ENCODE assay signal across 8 cellular contexts in genomic region chr12:56078931-56079728, GRCh38. TPM values are rescaled to one million over a fixed set of nuclear protein-coding genes. Genes with fewer than 3 reads are reported as not detected.
A peak's percentile ranks its signal among the peaks of the same experiment; 100 is the strongest.
DNase-seq lines count a peak whose midpoint lies in the region; ATAC-seq, FAIRE-seq and TF ChIP-seq lines count a peak whose summit lies in the region.

No MANE protein-coding gene starts in this region.

- H3K27ac ChIP-seq in KMS-11 (no peak overlapping the region), SK-N-SH (ENCODE audit: low read depth in 2 of 2, low read length in 1 of 2) (peak overlapping the region; percentile 36 to 55)

- H3K79me2 ChIP-seq in KMS-11 (ENCODE audit: insufficient read depth, low read depth) = no peaks in the 10 kb centered on the region
- H3K79me2 ChIP-seq in SK-N-SH (ENCODE audit: insufficient read depth) = no peaks in the 10 kb centered on the region

- H3K9ac ChIP-seq in KMS-11 = peak overlapping the region; percentile 24; the same call in 1 of the 2 replicates
- peak overlapping the region; percentile 42; the same call in 1 of the 2 replicates for H3K9ac ChIP-seq in SK-N-SH

- H3K4me3 Mint-ChIP-seq in activated naive CD8-positive, alpha-beta T cell treated with anti-CD3 and anti-CD28 coated beads, Interleukin-2, amount 10 ng/mL, durations not matched to agents 7 days and 5 days = peak overlapping the region; percentile 82
- peak overlapping the region; percentile 94 for H3K4me3 Mint-ChIP-seq in type B pancreatic cell

- 5% methylated on average over 25 of the region's 50 CpGs for WGBS in SK-N-SH (ENCODE audit: low lambda C conversion rate)

- peaks cover 26% of the 10 kb centered on the region for H3K27me3 Mint-ChIP-seq in activated naive CD8-positive, alpha-beta T cell treated with anti-CD3 and anti-CD28 coated beads, Interleukin-2, amount 10 ng/mL, durations not matched to agents 7 days and 5 days
- H3K27me3 Mint-ChIP-seq in type B pancreatic cell = peaks cover 42% of the 10 kb centered on the region

- no peak for TF ChIP-seq EP300 in SK-N-SH (IDR thresholded peaks at IDR 0.05; ENCODE audit: borderline replicate concordance in 1 of 2, low read depth in 1 of 2, low read length in 1 of 2)

- H3K9me3 Mint-ChIP-seq in activated naive CD8-positive, alpha-beta T cell treated with anti-CD3 and anti-CD28 coated beads, Interleukin-2, amount 10 ng/mL, durations not matched to agents 7 days and 5 days = no peaks in the 10 kb centered on the region
- no peaks in the 10 kb centered on the region for H3K9me3 Mint-ChIP-seq in type B pancreatic cell

- POLR2A ChIA-PET in SK-N-SH (lab: Yijun Ruan, JAX) = interaction anchor here (0.6 to 3.2 kb wide), 3 partner anchors 25 to 39 kb away, joined by 3 to 15 read pairs (median 3); partner anchors contain the start of genes PA2G4 and ZC3H10
- POLR2A ChIA-PET in activated naive CD8-positive, alpha-beta T cell treated with anti-CD3 and anti-CD28 coated beads, Interleukin-2, amount 10 ng/mL, durations not matched to agents 7 days and 5 days (lab: Charles Lee) = interaction anchor here (0.6 to 4.2 kb wide), 5 partner anchors 14 to 49 kb away, joined by 3 to 47 read pairs (median 4); partner anchors contain the start of genes ESYT1, PA2G4 and ZC3H10

- H3K4me1 Mint-ChIP-seq in activated naive CD8-positive, alpha-beta T cell treated with anti-CD3 and anti-CD28 coated beads, Interleukin-2, amount 10 ng/mL, durations not matched to agents 7 days and 5 days = peaks cover 10% of the 10 kb centered on the region
- H3K4me1 Mint-ChIP-seq in type B pancreatic cell (ENCODE audit: unreplicated experiment) = peaks cover 4% of the 10 kb centered on the region

- no peak overlapping the region for H3K4me3 ChIP-seq in KMS-11 (IDR thresholded peaks at IDR 0.05; ENCODE audit: insufficient read depth, low read depth, low read length)
- peak overlapping the region; percentile 53 to 71 for H3K4me3 ChIP-seq in SK-N-SH (ENCODE audit: low read depth in 2 of 2, low read length in 1 of 2)

- H4K20me1 ChIP-seq in KMS-11 (ENCODE audit: insufficient read depth) (no peaks in the 10 kb centered on the region), SK-N-SH (ENCODE audit: insufficient read depth) (no peaks in the 10 kb centered on the region)

- intact Hi-C loops in head of caudate nucleus (cut with DNase I) = no loop called here

- H3K4me2 ChIP-seq in KMS-11 (peak overlapping the region; percentile 88), SK-N-SH (peak overlapping the region; percentile 97)

- TF ChIP-seq CTCF in KMS-11 (conservative IDR thresholded peaks at IDR 0.05; ENCODE audit: low read depth, low read length) = peak; percentile 91
- peak; percentile 69 for TF ChIP-seq CTCF in SK-N-SH (IDR thresholded peaks at IDR 0.05)
- peak; percentile 81 for TF ChIP-seq CTCF in type B pancreatic cell (conservative IDR thresholded peaks at IDR 0.05)

- H2AFZ ChIP-seq in KMS-11 (ENCODE audit: low read depth) (peak overlapping the region; percentile 92), SK-N-SH (ENCODE audit: low read depth) (peak overlapping the region; percentile 94)

- FAIRE-seq in GM19239 (lab: Jason Lieb, UNC) = no peak

- ATAC-seq in activated naive CD8-positive, alpha-beta T cell treated with anti-CD3 and anti-CD28 coated beads, Interleukin-2, amount 10 ng/mL, durations not matched to agents 7 days and 5 days (ENCODE audit: low read depth) = peak; percentile 62

- H3K27ac Mint-ChIP-seq in activated naive CD8-positive, alpha-beta T cell treated with anti-CD3 and anti-CD28 coated beads, Interleukin-2, amount 10 ng/mL, durations not matched to agents 7 days and 5 days = no peak overlapping the region
- H3K27ac Mint-ChIP-seq in type B pancreatic cell = peak overlapping the region; percentile 96

- H3K27me3 ChIP-seq in KMS-11 (ENCODE audit: insufficient read depth, low read depth) (peaks cover 33% of the 10 kb centered on the region; the same call in 1 of the 2 replicates), SK-N-SH (ENCODE audit: insufficient read depth) (no peaks in the 10 kb centered on the region)

- H3K4me1 ChIP-seq in KMS-11 (ENCODE audit: low read depth, poor library complexity, severe bottlenecking) (peaks cover 13% of the 10 kb centered on the region), SK-N-SH (ENCODE audit: control insufficient read depth in 1 of 2, insufficient read depth in 2 of 2, low read depth in 1 of 2, low read length in 1 of 2) (peaks cover 0 to 6% of the 10 kb centered on the region in 2 experiments; a peak in 1 of 4 replicates)

- peak; percentile 61 to 63 for DNase-seq in AML-193 (lab: John Stamatoyannopoulos, UW)
- DNase-seq in GM19239 (ENCODE audit: insufficient read length, low spot score) = peak; percentile 80
- DNase-seq in SK-N-SH = peak; percentile 94
- DNase-seq in activated naive CD8-positive, alpha-beta T cell treated with anti-CD3 and anti-CD28 coated beads, Interleukin-2, amount 10 ng/mL, durations not matched to agents 7 days and 5 days = peak; percentile 68
- peak; percentile 71 to 97 (median 90) for DNase-seq in head of caudate nucleus
- DNase-seq in nucleus accumbens (lab: John Stamatoyannopoulos, UW) = peak in 54 of 56 donors; percentile 17 to 93 (median 74)
- peak; percentile 88 for DNase-seq in type B pancreatic cell (ENCODE audit: extremely low spot score, unreplicated experiment)

- no peaks in the 10 kb centered on the region for H3K9me3 ChIP-seq in SK-N-SH

- H3F3A ChIP-seq in SK-N-SH (replicated peaks; ENCODE audit: insufficient read depth) = peaks cover 12% of the 10 kb centered on the region

- H3K9me2 ChIP-seq in SK-N-SH = no peaks in the 10 kb centered on the region

- no peaks in the 10 kb centered on the region for H3K36me3 ChIP-seq in KMS-11 (ENCODE audit: insufficient read depth)
- no peaks in the 10 kb centered on the region for H3K36me3 ChIP-seq in SK-N-SH (replicated peaks in 1 of 2; ENCODE audit: control insufficient read depth in 1 of 2, insufficient read depth in 2 of 2, low read length in 1 of 2)

- TF ChIP-seq RAD21 in SK-N-SH (IDR thresholded peaks at IDR 0.05; ENCODE audit: low read length) = peak; percentile 52

- no peaks in the 10 kb centered on the region for H3K36me3 Mint-ChIP-seq in activated naive CD8-positive, alpha-beta T cell treated with anti-CD3 and anti-CD28 coated beads, Interleukin-2, amount 10 ng/mL, durations not matched to agents 7 days and 5 days
- no peaks in the 10 kb centered on the region for H3K36me3 Mint-ChIP-seq in type B pancreatic cell

- CTCF ChIA-PET in SK-N-SH (lab: Yijun Ruan, JAX) = interaction anchor here (0.8 to 3.4 kb wide), 20 partner anchors 9 to 552 kb away, joined by 3 to 13 read pairs (median 5); partner anchors contain the start of genes ESYT1, SMARCC2 and ZC3H10

TF ChIP-seq in SK-N-SH, 30 proteins besides CTCF, POLR2A, EP300 and RAD21 (continues in another document):
- no peak for TF ChIP-seq EZH2phosphoT487 (IDR thresholded peaks at IDR 0.05; ENCODE audit: borderline replicate concordance, low read depth)
- TF ChIP-seq TCF12 (IDR thresholded peaks at IDR 0.05) = no peak
- peak; percentile 13; the same call in 1 of the 2 replicates for TF ChIP-seq SIN3A (IDR thresholded peaks at IDR 0.05; ENCODE audit: borderline replicate concordance, low read depth, low read length)
- TF ChIP-seq PBX3 (IDR thresholded peaks at IDR 0.05) = no peak
- no peak for TF ChIP-seq FOSL2 (IDR thresholded peaks at IDR 0.05; ENCODE audit: borderline replicate concordance, low read depth)
- peak; percentile 60 for TF ChIP-seq SMC3 (IDR thresholded peaks at IDR 0.05; ENCODE audit: low read depth, low read length)

RNA-seq across cellular contexts. Expression of gene ERBB3, which starts 0.8 kb away (rescaled TPM):
- 1.4 and 1.5 TPM in 2 replicates for polyA plus RNA-seq in SK-N-SH (2012; rRNA removed)
- 1.1 and 1.2 TPM in 2 replicates for polyA plus RNA-seq in SK-N-SH (2012; cell fraction: cytosol; rRNA removed)
- polyA plus RNA-seq in SK-N-SH (2012; cell fraction: nucleus; rRNA removed) = 0.99 and 1.1 TPM in 2 replicates
- 1 to 10 TPM; 7.1 to 8.1 TPM for total RNA-seq in activated naive CD8-positive, alpha-beta T cell treated with anti-CD3 and anti-CD28 coated beads, Interleukin-2, amount 10 ng/mL, durations not matched to agents 7 days and 5 days
- total RNA-seq in type B pancreatic cell (ENCODE audit: low replicate concordance) = 76.5 and 176 TPM in 2 replicates

RNA-seq across cellular contexts. Expression of gene PA2G4, which starts 25.2 kb away (rescaled TPM):
- 207 and 213 TPM in 2 replicates for polyA plus RNA-seq in SK-N-SH (2012; rRNA removed)
- polyA plus RNA-seq in SK-N-SH (2012; cell fraction: cytosol; rRNA removed) = 228 and 238 TPM in 2 replicates
- polyA plus RNA-seq in SK-N-SH (2012; cell fraction: nucleus; rRNA removed) = 79.9 and 168 TPM in 2 replicates
- 100 to 1,000 TPM; 226 to 227 TPM for total RNA-seq in activated naive CD8-positive, alpha-beta T cell treated with anti-CD3 and anti-CD28 coated beads, Interleukin-2, amount 10 ng/mL, durations not matched to agents 7 days and 5 days
- total RNA-seq in type B pancreatic cell (ENCODE audit: low replicate concordance) = 115 and 141 TPM in 2 replicates

RNA-seq across cellular contexts. Expression of gene RPL41, which starts 37.3 kb away (rescaled TPM):
- 11,334 and 12,464 TPM in 2 replicates for polyA plus RNA-seq in SK-N-SH (2012; rRNA removed)
- polyA plus RNA-seq in SK-N-SH (2012; cell fraction: cytosol; rRNA removed) = 13,670 and 22,985 TPM in 2 replicates
- 3,083 and 6,187 TPM in 2 replicates for polyA plus RNA-seq in SK-N-SH (2012; cell fraction: nucleus; rRNA removed)
- 1,000 to 10,000 TPM; 4,462 to 4,551 TPM for total RNA-seq in activated naive CD8-positive, alpha-beta T cell treated with anti-CD3 and anti-CD28 coated beads, Interleukin-2, amount 10 ng/mL, durations not matched to agents 7 days and 5 days
- 4,566 and 4,714 TPM in 2 replicates for total RNA-seq in type B pancreatic cell (ENCODE audit: low replicate concordance)

RNA-seq across cellular contexts. Expression of gene RPS26, which starts 37.4 kb away (rescaled TPM):
- 1,500 and 1,782 TPM in 2 replicates for polyA plus RNA-seq in SK-N-SH (2012; rRNA removed)
- 1,649 and 1,800 TPM in 2 replicates for polyA plus RNA-seq in SK-N-SH (2012; cell fraction: cytosol; rRNA removed)
- polyA plus RNA-seq in SK-N-SH (2012; cell fraction: nucleus; rRNA removed) = 395 and 584 TPM in 2 replicates
- 10 to 100 TPM; 39.1 to 42.6 TPM for total RNA-seq in activated naive CD8-positive, alpha-beta T cell treated with anti-CD3 and anti-CD28 coated beads, Interleukin-2, amount 10 ng/mL, durations not matched to agents 7 days and 5 days
- 20.2 and 38.7 TPM in 2 replicates for total RNA-seq in type B pancreatic cell (ENCODE audit: low replicate concordance)

RNA-seq across cellular contexts. Expression of gene ZC3H10, which starts 38.9 kb away (rescaled TPM):
- polyA plus RNA-seq in SK-N-SH (2012; rRNA removed) = 1.9 and 2.0 TPM in 2 replicates
- 1.1 and 1.3 TPM in 2 replicates for polyA plus RNA-seq in SK-N-SH (2012; cell fraction: cytosol; rRNA removed)
- polyA plus RNA-seq in SK-N-SH (2012; cell fraction: nucleus; rRNA removed) = 4.3 and 4.4 TPM in 2 replicates
- total RNA-seq in activated naive CD8-positive, alpha-beta T cell treated with anti-CD3 and anti-CD28 coated beads, Interleukin-2, amount 10 ng/mL, durations not matched to agents 7 days and 5 days = 10 to 100 TPM; 10.6 to 12.0 TPM
- total RNA-seq in type B pancreatic cell (ENCODE audit: low replicate concordance) = 11.6 and 12.1 TPM in 2 replicates
